In the genomic region with DNA sequence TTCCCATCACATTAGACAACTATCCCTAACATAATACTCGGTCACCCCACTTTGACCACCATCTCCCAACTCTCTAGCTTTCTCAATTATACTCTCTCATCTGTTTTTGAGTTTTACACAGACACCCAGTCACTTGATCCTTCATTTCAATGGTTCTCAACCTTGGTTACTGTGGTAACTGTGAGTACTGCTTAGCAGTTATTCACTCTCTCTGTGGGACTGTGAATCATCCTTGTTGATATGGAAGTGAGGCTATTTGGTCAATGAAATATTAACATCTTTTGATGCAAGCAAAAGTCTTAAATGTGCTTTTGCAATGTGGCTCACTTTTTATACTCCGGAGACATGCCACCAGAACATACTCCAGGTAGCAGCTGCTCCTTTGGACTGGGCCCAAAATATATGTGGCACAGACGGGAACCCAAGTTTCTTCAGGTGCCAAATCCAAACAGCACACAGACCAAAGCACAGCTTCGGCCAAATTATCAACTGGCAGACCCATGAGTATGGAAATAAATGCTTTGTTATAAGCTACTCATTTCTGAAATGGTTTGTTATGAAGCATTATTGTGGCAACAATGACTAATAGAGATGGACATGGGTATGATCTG, we compare ENCODE assay signal across 20 cellular contexts.
DNase-seq lines count a peak whose midpoint lies in the region; ATAC-seq lines count a peak whose summit lies in the region.
"Had no signal": no experiment of that assay in that cellular context is flagged by ENCODE, and none has a peak within 500 bp of the region (broad histone marks: within the 10 kb centered on the region; RNA-seq: fewer than 3 reads in every experiment).

No MANE protein-coding gene starts in this region.

- no peak for ATAC-seq in left colon
- ATAC-seq in HG03139 (IDR thresholded peaks at IDR 0.05; ENCODE audit: unreplicated experiment) = no peak
- ATAC-seq: Panc1, T-helper 17 cell had no signal

- intact Hi-C loops in left colon (cut with DNase I, micrococcal nuclease) = no loop called here

- DNase-seq in AG08396 (ENCODE audit: low spot score) = peak; percentile 9
- peak; percentile 12 for DNase-seq in M059J (ENCODE audit: low read depth)
- DNase-seq in cerebellar cortex (ENCODE audit: low spot score) = peak; percentile 84
- peak; percentile 55 for DNase-seq in kidney tubule cell (ENCODE audit: low spot score)
- no peak for DNase-seq in stimulated activated CD4-positive, alpha-beta T cell treated with anti-CD3 and anti-CD28 coated beads, Interleukin-2, amount 100 ng/mL, for 24 hours
- DNase-seq in left colon = no peak
- DNase-seq in NCI-H2107 (lab: John Stamatoyannopoulos, UW) = no peak
- DNase-seq: activated CD4-positive, alpha-beta T cell treated with anti-CD3 and anti-CD28 coated beads, Interleukin-2, amount 50 U/mL, for 4 hours; aorta; DMS153; GF-D8; hippocampal formation; MV-4-11; naive B cell; NCI-H187; NCI-H446; T-helper 17 cell; WERI-Rb-1 had no signal

Comparison
In these comparisons a context has a peak if more than half of its experiments do, and no peak if none do; other contexts are left out.
1. DNase-seq: peak in AG08396 (single experiment), M059J (single experiment), cerebellar cortex (single experiment) and kidney tubule cell (single experiment); none in stimulated activated CD4-positive, alpha-beta T cell treated with anti-CD3 and anti-CD28 coated beads, Interleukin-2, amount 100 ng/mL, for 24 hours (0 of 2), left colon (0 of 2) and NCI-H2107 (single experiment).